In genomic region chr1:222896630-222897526, GRCh38 we compare ENCODE assay signal across 15 cellular contexts.
DNase-seq lines count a peak whose midpoint lies in the region; ATAC-seq and TF ChIP-seq lines count a peak whose summit lies in the region.
"Had no signal": no experiment of that assay in that cellular context is flagged by ENCODE, and none has a peak within 500 bp of the region (broad histone marks: within the 10 kb centered on the region; RNA-seq: fewer than 3 reads in every experiment).

No MANE protein-coding gene starts in this region.

- peak overlapping the region in 2 of 4 donors; percentile 29 to 66 for H3K4me3 Mint-ChIP-seq in CD4-positive, CD25-positive, alpha-beta regulatory T cell
- H3K4me3 Mint-ChIP-seq in HFFc6 = peak overlapping the region; percentile 88
- peak overlapping the region in 9 of 10 donors; percentile 23 to 86 (median 49) for H3K4me3 Mint-ChIP-seq in naive thymus-derived CD4-positive, alpha-beta T cell

- no peak for DNase-seq in CD4-positive, CD25-positive, alpha-beta regulatory T cell
- DNase-seq in HFFc6 (peak; percentile 45), amniotic epithelial cell (ENCODE audit: low read depth) (peak; percentile 63), COR-L47 (lab: John Stamatoyannopoulos, UW) (no peak), COLO668 (lab: John Stamatoyannopoulos, UW; ENCODE audit: unreplicated experiment) (no peak)
- DNase-seq in naive thymus-derived CD4-positive, alpha-beta T cell = no peak
- DNase-seq: activated naive CD4-positive, alpha-beta T cell treated with anti-CD3 and anti-CD28 coated beads, Interleukin-2, amount 50 U/mL, for 16 hours; Caco-2; dorsolateral prefrontal cortex; KBM-7; mucosa of descending colon; SIG-M5 had no signal

- H3K4me3 ChIP-seq in CD4-positive, CD25-positive, alpha-beta regulatory T cell (ENCODE audit: low read depth, low read length) = peak overlapping the region; percentile 54
- H3K4me3 ChIP-seq in naive thymus-derived CD4-positive, alpha-beta T cell (ENCODE audit: low read length) = no peak overlapping the region
- H3K4me3 ChIP-seq: HAP-1, mucosa of descending colon had no signal

- no peaks in the 10 kb centered on the region for H3K4me1 ChIP-seq in CD4-positive, CD25-positive, alpha-beta regulatory T cell (ENCODE audit: control insufficient read depth, insufficient read depth, low read length, poor library complexity, severe bottlenecking)
- no peaks in the 10 kb centered on the region for H3K4me1 ChIP-seq in naive thymus-derived CD4-positive, alpha-beta T cell (ENCODE audit: control insufficient read depth in 2 of 2, insufficient read depth in 2 of 2, low read length in 2 of 2)
- H3K4me1 ChIP-seq: HAP-1 had no signal

- TF ChIP-seq CTCF in HFFc6 (IDR thresholded peaks at IDR 0.05) = no peak

- no peak overlapping the region for H3K27ac ChIP-seq in CD4-positive, CD25-positive, alpha-beta regulatory T cell (ENCODE audit: insufficient read depth, low read length, poor library complexity, severe bottlenecking)
- no peak overlapping the region for H3K27ac ChIP-seq in naive thymus-derived CD4-positive, alpha-beta T cell (ENCODE audit: low read depth, low read length)
- H3K27ac ChIP-seq: dorsolateral prefrontal cortex had no signal

- peaks cover 0 to 2% (median 0%) of the 10 kb centered on the region in 7 donors for H3K9me3 Mint-ChIP-seq in CD4-positive, CD25-positive, alpha-beta regulatory T cell
- no peaks in the 10 kb centered on the region for H3K9me3 Mint-ChIP-seq in HFFc6
- peaks cover 0 to 13% (median 0%) of the 10 kb centered on the region in 11 donors for H3K9me3 Mint-ChIP-seq in naive thymus-derived CD4-positive, alpha-beta T cell

- no peaks in the 10 kb centered on the region for H3K36me3 ChIP-seq in CD4-positive, CD25-positive, alpha-beta regulatory T cell (ENCODE audit: control insufficient read depth, insufficient read depth, low read length)
- H3K36me3 ChIP-seq in naive thymus-derived CD4-positive, alpha-beta T cell (ENCODE audit: control insufficient read depth in 2 of 3, insufficient read depth in 3 of 3, low read length in 3 of 3) = no peaks in the 10 kb centered on the region
- H3K36me3 ChIP-seq: HAP-1 had no signal

- CTCF ChIA-PET in naive thymus-derived CD4-positive, alpha-beta T cell (lab: Charles Lee) = no interaction called here

- POLR2A ChIA-PET in naive thymus-derived CD4-positive, alpha-beta T cell (lab: Charles Lee) = no interaction called here

- H3K27me3 Mint-ChIP-seq in CD4-positive, CD25-positive, alpha-beta regulatory T cell = no peaks in the 10 kb centered on the region
- no peaks in the 10 kb centered on the region for H3K27me3 Mint-ChIP-seq in HFFc6 (ENCODE audit: insufficient read depth)
- H3K27me3 Mint-ChIP-seq in naive thymus-derived CD4-positive, alpha-beta T cell = peaks cover 0 to 4% (median 0%) of the 10 kb centered on the region in 5 donors

- H3K36me3 Mint-ChIP-seq in CD4-positive, CD25-positive, alpha-beta regulatory T cell = peaks cover 8% of the 10 kb centered on the region
- H3K36me3 Mint-ChIP-seq in HFFc6 (ENCODE audit: low read depth) = no peaks in the 10 kb centered on the region
- peaks cover 0 to 21% (median 9%) of the 10 kb centered on the region in 5 donors for H3K36me3 Mint-ChIP-seq in naive thymus-derived CD4-positive, alpha-beta T cell

- no peaks in the 10 kb centered on the region for H3K9me3 ChIP-seq in CD4-positive, CD25-positive, alpha-beta regulatory T cell (ENCODE audit: control insufficient read depth in 2 of 2, low read length in 2 of 2)
- no peaks in the 10 kb centered on the region for H3K9me3 ChIP-seq in naive thymus-derived CD4-positive, alpha-beta T cell (ENCODE audit: control insufficient read depth in 2 of 3, low read length in 3 of 3)
- H3K9me3 ChIP-seq: Caco-2, HAP-1, mucosa of descending colon had no signal

- no peaks in the 10 kb centered on the region for H3K27me3 ChIP-seq in CD4-positive, CD25-positive, alpha-beta regulatory T cell (ENCODE audit: control insufficient read depth, insufficient read depth, low read length)
- no peaks in the 10 kb centered on the region for H3K27me3 ChIP-seq in naive thymus-derived CD4-positive, alpha-beta T cell (ENCODE audit: control insufficient read depth in 2 of 2, insufficient read depth in 2 of 2, low read length in 2 of 2)
- H3K27me3 ChIP-seq: dorsolateral prefrontal cortex had no signal

- intact Hi-C loops in naive thymus-derived CD4-positive, alpha-beta T cell (cut with micrococcal nuclease) = no loop called here

- peaks cover 8 to 21% (median 14%) of the 10 kb centered on the region in 4 donors for H3K4me1 Mint-ChIP-seq in CD4-positive, CD25-positive, alpha-beta regulatory T cell
- peaks cover 24% of the 10 kb centered on the region for H3K4me1 Mint-ChIP-seq in HFFc6 (ENCODE audit: low read depth)
- peaks cover 8 to 27% (median 17%) of the 10 kb centered on the region in 7 donors for H3K4me1 Mint-ChIP-seq in naive thymus-derived CD4-positive, alpha-beta T cell

- peak overlapping the region; percentile 17 to 74 (median 44) for H3K27ac Mint-ChIP-seq in CD4-positive, CD25-positive, alpha-beta regulatory T cell
- peak overlapping the region; percentile 88 for H3K27ac Mint-ChIP-seq in HFFc6
- H3K27ac Mint-ChIP-seq in naive thymus-derived CD4-positive, alpha-beta T cell = peak overlapping the region in 8 of 9 donors; percentile 8 to 88 (median 64)

- no peak for ATAC-seq in CD4-positive, CD25-positive, alpha-beta regulatory T cell (ENCODE audit: low read depth in 2 of 2)
- ATAC-seq in naive thymus-derived CD4-positive, alpha-beta T cell = no peak
- ATAC-seq in HG03439 (IDR thresholded peaks at IDR 0.05; ENCODE audit: unreplicated experiment) (no peak), HG03457 (IDR thresholded peaks at IDR 0.05; ENCODE audit: unreplicated experiment) (no peak)

Comparison
In these comparisons a context has a peak if more than half of its experiments do, and no peak if none do; other contexts are left out.
1. DNase-seq: peak in HFFc6 (single experiment) and amniotic epithelial cell (single experiment); none in CD4-positive, CD25-positive, alpha-beta regulatory T cell (0 of 3), naive thymus-derived CD4-positive, alpha-beta T cell (0 of 9), COR-L47 (single experiment) and COLO668 (single experiment).
2. Peak in every context shown above with its lines, with median percentiles within 50 percentile points of each other: H3K27ac Mint-ChIP-seq.